8 cellular contexts compared by ENCODE assay signal in the genomic region with DNA sequence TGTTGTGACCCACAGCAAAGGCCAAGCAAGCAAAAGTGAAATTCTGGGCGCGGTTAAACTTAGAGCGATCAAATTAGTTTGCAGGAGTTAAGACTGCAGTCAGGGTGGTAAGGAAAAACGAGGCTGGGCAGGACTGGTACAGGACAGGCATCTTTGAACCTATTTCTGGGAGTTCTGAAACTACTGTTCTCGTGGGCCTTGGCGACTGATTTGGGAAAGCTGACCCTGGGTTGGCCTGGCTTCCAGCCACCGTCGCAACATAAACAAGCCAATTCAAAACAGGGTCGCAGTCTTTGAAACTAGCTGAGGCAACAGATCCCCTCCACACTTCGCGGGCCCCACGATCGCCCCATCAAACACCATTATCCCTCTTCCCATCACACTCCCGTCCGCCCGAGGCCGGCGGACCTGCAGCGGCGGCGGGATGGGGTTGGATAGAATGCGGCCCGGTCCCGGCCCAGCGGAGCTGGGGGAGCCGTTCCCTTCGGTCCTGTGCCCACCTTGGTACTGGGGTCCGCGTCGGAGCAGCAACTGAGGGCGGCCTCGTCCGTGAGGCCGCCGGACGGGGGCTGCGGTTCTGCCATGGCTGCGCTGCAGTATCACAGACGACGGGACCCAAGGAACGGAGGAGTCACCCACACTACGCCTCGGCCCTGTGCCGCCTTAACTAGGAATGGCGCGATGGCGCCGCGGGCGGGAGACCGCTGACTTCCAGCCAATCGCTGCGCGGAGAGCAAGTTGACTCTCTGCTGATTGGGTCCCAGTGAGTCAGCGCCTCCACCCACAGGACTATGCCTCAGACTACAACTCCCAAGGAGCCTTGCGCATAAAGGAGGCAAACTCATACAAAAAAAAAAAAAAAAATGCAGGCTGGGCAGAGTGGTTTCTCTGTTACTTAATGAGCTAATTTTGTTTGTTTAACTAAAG. TPM values are rescaled to one million over a fixed set of nuclear protein-coding genes. Genes with fewer than 3 reads are reported as not detected.
DNase-seq lines count a peak whose midpoint lies in the region; ATAC-seq and TF ChIP-seq lines count a peak whose summit lies in the region.

A gene (minus strand): TSS at position 675 of the 927 bp plus-strand sequence. CDS start 91 bp downstream, at position 584.

- no peaks in the 10 kb centered on the region for H3K27me3 Mint-ChIP-seq in Calu3 (ENCODE audit: unreplicated experiment)

- H3K36me3 ChIP-seq in HUES64 (ENCODE audit: insufficient read depth, low read length) (peaks cover 14% of the 10 kb centered on the region; the same call in 1 of the 2 replicates), OCI-LY1 (ENCODE audit: insufficient read depth, low read length) (peaks cover 32% of the 10 kb centered on the region)

- CTCF ChIA-PET in Calu3 (lab: Charles Lee) = interaction anchor here (0.6 to 0.7 kb wide), 9 partner anchors 22 to 1079 kb away, joined by 3 to 6 read pairs (median 3); no protein-coding TSS in a partner anchor

- H3K27me3 ChIP-seq in HUES64 (ENCODE audit: insufficient read depth, low read length) (no peaks in the 10 kb centered on the region; the same call in 1 of the 2 replicates), OCI-LY1 (ENCODE audit: insufficient read depth, low read length) (no peaks in the 10 kb centered on the region)

- H3K4me2 ChIP-seq in OCI-LY1 (ENCODE audit: low read length) = peak within 1 kb of the TSS; percentile 73

- TF ChIP-seq CTCF in Calu3 (IDR thresholded peaks at IDR 0.05; ENCODE audit: unreplicated experiment) (no peak), OCI-LY1 (IDR thresholded peaks at IDR 0.05; ENCODE audit: low read length) (no peak)

- H3K27ac ChIP-seq in HUES64 (ENCODE audit: low read depth, low read length) (peak within 1 kb of the TSS; percentile 72), OCI-LY1 (ENCODE audit: low read depth, low read length, poor library complexity, severe bottlenecking) (peak within 1 kb of the TSS; percentile 44)

- H3K9me3 Mint-ChIP-seq in Calu3 (ENCODE audit: low read depth, unreplicated experiment) = peaks cover 4% of the 10 kb centered on the region

- H3K9ac ChIP-seq in HUES64 (ENCODE audit: low read depth, low read length) = peak within 1 kb of the TSS; percentile 89
- H3K9ac ChIP-seq in OCI-LY1 (ENCODE audit: low read length) = peak within 1 kb of the TSS; percentile 74

- intact Hi-C loops in Calu3 (cut with micrococcal nuclease; ENCODE audit: unreplicated experiment) = no loop called here

- in situ Hi-C loops in endometrial microvascular endothelial cells (cut with HindIII; ENCODE audit: inconsistent ontology term, low pct_unique_long_range_greater_than_20kb, low sequenced_read_pairs) = no loop called here

- WGBS in HUES64 = 4% methylated on average over 55 of the region's 56 CpGs

- H3K79me2 ChIP-seq in OCI-LY1 (ENCODE audit: insufficient read depth, low read length) = peaks cover 27% of the 10 kb centered on the region

- H3K4me3 Mint-ChIP-seq in Calu3 (ENCODE audit: low read depth, unreplicated experiment) = peak within 1 kb of the TSS; percentile 98

- peak within 1 kb of the TSS; percentile 93 for H3K27ac Mint-ChIP-seq in Calu3 (ENCODE audit: unreplicated experiment)

- no peaks in the 10 kb centered on the region for H4K20me1 ChIP-seq in OCI-LY1 (ENCODE audit: insufficient read depth, low read length)

- no peaks in the 10 kb centered on the region for H3F3A ChIP-seq in OCI-LY1 (ENCODE audit: insufficient read depth, low read length)

- peaks cover 26% of the 10 kb centered on the region for H3K4me1 Mint-ChIP-seq in Calu3 (ENCODE audit: low read depth, unreplicated experiment)

- H3K4me3 ChIP-seq in HUES64 (ENCODE audit: low read length) = peak within 1 kb of the TSS; percentile 78
- H3K4me3 ChIP-seq in OCI-LY1 (ENCODE audit: low read depth, low read length, poor library complexity, severe bottlenecking) = peak within 1 kb of the TSS; percentile 72

- peaks cover 8% of the 10 kb centered on the region; the same call in 1 of the 2 replicates for H3K9me3 ChIP-seq in HUES64 (ENCODE audit: insufficient read depth, low read depth, low read length)
- H3K9me3 ChIP-seq in OCI-LY1 (ENCODE audit: low read length) = peaks cover 4% of the 10 kb centered on the region

- ATAC-seq in GM21447 (IDR thresholded peaks at IDR 0.05; ENCODE audit: unreplicated experiment) = peak; percentile 99

- DNase-seq in Calu3 = peak; percentile 97
- DNase-seq in activated CD8-positive, alpha-beta memory T cell treated with anti-CD3 and anti-CD28 coated beads, Interleukin-2, amount 50 U/mL, for 4 hours = peak; percentile 96
- DNase-seq in mesenteric fat pad (ENCODE audit: low spot score) = peak; percentile 98
- peak; percentile 80 for DNase-seq in stimulated activated CD8-positive, alpha-beta memory T cell treated with anti-CD3 and anti-CD28 coated beads, Interleukin-15, amount 100 ng/mL, for 24 hours (ENCODE audit: low read depth)

- H3K36me3 Mint-ChIP-seq in Calu3 (ENCODE audit: insufficient read depth, unreplicated experiment) = peaks cover 25% of the 10 kb centered on the region

- H3K4me1 ChIP-seq in HUES64 (ENCODE audit: insufficient read depth, low read length) = 0 out of 2 replicates have a peak, but pooled peaks cover 2% of the 10 kb centered on the region
- H3K4me1 ChIP-seq in OCI-LY1 (ENCODE audit: insufficient read depth, low read length, severe bottlenecking) = peaks cover 4% of the 10 kb centered on the region

- peak within 1 kb of the TSS; percentile 4 for H2AFZ ChIP-seq in OCI-LY1 (ENCODE audit: low read length)

- BruUV-seq in Calu3 (replicated peaks; lab: Mats Ljungman, UMichigan) = TSS peak; percentile 48

- H3K9me2 ChIP-seq in OCI-LY1 (ENCODE audit: low read depth, low read length) = no peaks in the 10 kb centered on the region

RNA-seq across cellular contexts. Expression of the gene that starts here (rescaled TPM):
- 137 and 147 TPM in 2 replicates for total RNA-seq in Calu3 (2022)
- 165 TPM for polyA plus RNA-seq in HUES64 (2013, experiment 1 of 2)
- polyA plus RNA-seq in HUES64 (2013, experiment 2 of 2) = 188 TPM
- 201 TPM for total RNA-seq in endometrial microvascular endothelial cells (ENCODE audit: inconsistent ontology term)
- total RNA-seq in mesenteric fat pad = 53.8 TPM

Comparison
In these comparisons a context has a peak if more than half of its experiments do, and no peak if none do; other contexts are left out.
1. Peak in every context shown above with its lines: DNase-seq, ATAC-seq, H3K4me3 ChIP-seq and H3K27ac ChIP-seq.